8 cellular contexts compared by ENCODE assay signal in genomic region chr12:11171953-11172675, GRCh38. TPM values are rescaled to one million over a fixed set of nuclear protein-coding genes. Genes with fewer than 3 reads are reported as not detected.
DNase-seq lines count a peak whose midpoint lies in the region; ATAC-seq lines count a peak whose summit lies in the region.

No MANE protein-coding gene starts in this region.

- no peaks in the 10 kb centered on the region for H3K27me3 Mint-ChIP-seq in activated CD4-positive, alpha-beta T cell treated with anti-CD3 and anti-CD28 coated beads, Interleukin-2, amount 10 ng/mL, durations not matched to agents 7 days and 5 days

- H3K4me3 Mint-ChIP-seq in activated CD4-positive, alpha-beta T cell treated with anti-CD3 and anti-CD28 coated beads, Interleukin-2, amount 10 ng/mL, durations not matched to agents 7 days and 5 days, result peak overlapping the region; percentile 96

- peaks cover 6% of the 10 kb centered on the region for H3K4me1 ChIP-seq in mesodermal cell (ENCODE audit: control insufficient read depth, insufficient read depth, low read length, poor library complexity, severe bottlenecking)

- peak overlapping the region; percentile 61 for H3K4me3 ChIP-seq in mesodermal cell (ENCODE audit: extremely low read depth, insufficient read depth, low read length, poor library complexity, severe bottlenecking)

- peaks cover 53% of the 10 kb centered on the region for H3K4me1 Mint-ChIP-seq in activated CD4-positive, alpha-beta T cell treated with anti-CD3 and anti-CD28 coated beads, Interleukin-2, amount 10 ng/mL, durations not matched to agents 7 days and 5 days

- no peaks in the 10 kb centered on the region for H3K9me3 ChIP-seq in mesodermal cell (ENCODE audit: control insufficient read depth, low read length)

- no peak for DNase-seq in activated CD4-positive, alpha-beta T cell treated with anti-CD3 and anti-CD28 coated beads, Interleukin-2, amount 10 ng/mL, durations not matched to agents 7 days and 5 days
- DNase-seq in activated CD4-positive, alpha-beta T cell treated with anti-CD3 and anti-CD28 coated beads for 1 hour, result no peak
- DNase-seq in NCI-H748 (lab: John Stamatoyannopoulos, UW; ENCODE audit: unreplicated experiment) (peak; percentile 22), cerebellar cortex (ENCODE audit: low spot score) (peak; percentile 49), cerebellar nuclear complex (lab: John Stamatoyannopoulos, UW) (no peak)

- H3K36me3 ChIP-seq in mesodermal cell (ENCODE audit: control insufficient read depth, insufficient read depth, low read length), result peaks cover 11% of the 10 kb centered on the region

- H3K27ac ChIP-seq in mesodermal cell (ENCODE audit: low read depth, low read length, severe bottlenecking), result peak overlapping the region; percentile 80

- peak overlapping the region; percentile 100 for H3K27ac Mint-ChIP-seq in activated CD4-positive, alpha-beta T cell treated with anti-CD3 and anti-CD28 coated beads, Interleukin-2, amount 10 ng/mL, durations not matched to agents 7 days and 5 days

- no peaks in the 10 kb centered on the region for H3K9me3 Mint-ChIP-seq in activated CD4-positive, alpha-beta T cell treated with anti-CD3 and anti-CD28 coated beads, Interleukin-2, amount 10 ng/mL, durations not matched to agents 7 days and 5 days

- peaks cover 63% of the 10 kb centered on the region for H3K36me3 Mint-ChIP-seq in activated CD4-positive, alpha-beta T cell treated with anti-CD3 and anti-CD28 coated beads, Interleukin-2, amount 10 ng/mL, durations not matched to agents 7 days and 5 days (ENCODE audit: low read depth)

- ATAC-seq in GM18502 (IDR thresholded peaks at IDR 0.05; ENCODE audit: poor library complexity, unreplicated experiment), result no peak
- ATAC-seq in HG02938 (IDR thresholded peaks at IDR 0.05; ENCODE audit: unreplicated experiment), result no peak

- POLR2A ChIA-PET in activated CD4-positive, alpha-beta T cell treated with anti-CD3 and anti-CD28 coated beads, Interleukin-2, amount 10 ng/mL, durations not matched to agents 7 days and 5 days (lab: Charles Lee), result interaction anchor here (0.5 to 0.7 kb wide), 3 partner anchors 12 to 1555 kb away, joined by 3 to 5 read pairs (median 3); no protein-coding TSS in a partner anchor

- 8 to 9% methylated on average over 6 to 7 of the region's 10 CpGs for WGBS in mesodermal cell (ENCODE audit: insufficient coverage in 2 of 2), 2 experiments

- CTCF ChIA-PET in activated CD4-positive, alpha-beta T cell treated with anti-CD3 and anti-CD28 coated beads, Interleukin-2, amount 10 ng/mL, durations not matched to agents 7 days and 5 days (lab: Charles Lee), result interaction anchor here (0.5 kb wide), 1 partner anchor 853 kb away, joined by 3 read pairs; no protein-coding TSS in a partner anchor

RNA-seq across cellular contexts. Expression of gene SMIM10L1, which starts 1.1 kb away (rescaled TPM):
- 1 to 10 TPM; 8.1 to 8.3 TPM for total RNA-seq in activated CD4-positive, alpha-beta T cell treated with anti-CD3 and anti-CD28 coated beads, Interleukin-2, amount 10 ng/mL, durations not matched to agents 7 days and 5 days
- polyA plus RNA-seq in mesodermal cell (2013, experiment 1 of 2), result 9.4 TPM
- 12.3 TPM for polyA plus RNA-seq in mesodermal cell (2013, experiment 2 of 2)

RNA-seq across cellular contexts. Expression of gene TAS2R42, which starts 14.6 kb away (rescaled TPM):
- not detected for total RNA-seq in activated CD4-positive, alpha-beta T cell treated with anti-CD3 and anti-CD28 coated beads, Interleukin-2, amount 10 ng/mL, durations not matched to agents 7 days and 5 days
- polyA plus RNA-seq in mesodermal cell (2013, experiment 1 of 2), result not detected
- polyA plus RNA-seq in mesodermal cell (2013, experiment 2 of 2), result not detected

RNA-seq across cellular contexts. Expression of gene TAS2R30, which starts 37.7 kb away (rescaled TPM):
- total RNA-seq in activated CD4-positive, alpha-beta T cell treated with anti-CD3 and anti-CD28 coated beads, Interleukin-2, amount 10 ng/mL, durations not matched to agents 7 days and 5 days, result 1 to 10 TPM; 2.0 to 2.6 TPM
- polyA plus RNA-seq in mesodermal cell (2013, experiment 1 of 2), result 0.22 TPM
- 0.20 TPM for polyA plus RNA-seq in mesodermal cell (2013, experiment 2 of 2)

Comparison
In these comparisons a context has a peak if more than half of its experiments do, and no peak if none do; other contexts are left out.
1. DNase-seq: peak in NCI-H748 (single experiment) and cerebellar cortex (single experiment); none in activated CD4-positive, alpha-beta T cell treated with anti-CD3 and anti-CD28 coated beads, Interleukin-2, amount 10 ng/mL, durations not matched to agents 7 days and 5 days (single experiment), activated CD4-positive, alpha-beta T cell treated with anti-CD3 and anti-CD28 coated beads for 1 hour (single experiment) and cerebellar nuclear complex (0 of 2).